32 cellular contexts compared by ENCODE assay signal in the genomic region with DNA sequence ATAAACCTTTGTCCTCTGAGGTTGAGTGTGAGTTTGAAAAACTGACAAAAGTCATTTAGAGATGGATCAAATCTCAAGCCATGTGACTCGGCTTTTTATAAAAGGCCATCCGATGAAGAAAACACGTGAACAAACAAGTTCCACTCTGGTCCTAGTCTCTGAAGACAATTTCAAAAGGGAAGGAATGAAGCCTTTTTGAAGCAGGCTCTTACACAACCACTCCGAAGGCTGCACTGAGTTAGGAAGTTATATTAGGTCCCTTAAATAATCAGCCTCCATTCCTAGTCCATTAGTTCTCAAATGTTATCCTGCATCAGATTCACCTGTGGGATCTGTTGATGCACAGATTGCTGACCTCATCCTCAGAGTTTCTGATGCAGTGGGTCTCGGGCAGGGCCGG.
"Had no signal": no experiment of that assay in that cellular context is flagged by ENCODE, and none has a peak within 500 bp of the region (broad histone marks: within the 10 kb centered on the region; RNA-seq: fewer than 3 reads in every experiment).

No MANE protein-coding gene starts in this region.

- H3K4me1 ChIP-seq: adrenal gland, body of pancreas had no signal

- H3K4me3 ChIP-seq: adrenal gland, body of pancreas, esophagus squamous epithelium, gastroesophageal sphincter, heart right ventricle had no signal

- H3K27me3 ChIP-seq: adrenal gland, body of pancreas, esophagus squamous epithelium, gastroesophageal sphincter, heart right ventricle had no signal

- FAIRE-seq: colon had no signal

- ATAC-seq: activated CD4-positive, CD25-positive, alpha-beta regulatory T cell treated with anti-CD3 and anti-CD28 coated beads, Interleukin-2, amount 50 U/mL, for 24 hours; activated CD8-positive, alpha-beta memory T cell treated with anti-CD3 and anti-CD28 coated beads, Interleukin-2, amount 10 ng/mL, durations not matched to agents 7 days and 5 days; activated CD8-positive, alpha-beta T cell treated with anti-CD3 and anti-CD28 coated beads, Interleukin-2, amount 10 ng/mL, durations not matched to agents 7 days and 5 days; activated naive CD8-positive, alpha-beta T cell treated with anti-CD3 and anti-CD28 coated beads, Interleukin-2, amount 50 U/mL, for 24 hours; body of pancreas; effector memory CD8-positive, alpha-beta T cell; gastroesophageal sphincter; heart right ventricle; T-helper 17 cell had no signal

- H3K9me3 ChIP-seq: adrenal gland, body of pancreas, esophagus squamous epithelium, gastroesophageal sphincter, heart right ventricle had no signal

- H3K36me3 ChIP-seq: adrenal gland, esophagus squamous epithelium, gastroesophageal sphincter, heart right ventricle, WERI-Rb-1 had no signal

- H3K27ac ChIP-seq: adrenal gland, body of pancreas, esophagus squamous epithelium, gastroesophageal sphincter, heart right ventricle, WERI-Rb-1 had no signal

- DNase-seq: activated B cell treated with CpG ODN at 0.5 μM for 24 hours; activated CD4-positive, alpha-beta memory T cell treated with anti-CD3 and anti-CD28 coated beads for 36 hours; activated CD4-positive, alpha-beta T cell treated with anti-CD3 and anti-CD28 coated beads for 48 hours; activated CD4-positive, alpha-beta T cell treated with anti-CD3 and anti-CD28 coated beads, Interleukin-2, amount 50 U/mL, for 1 hour; activated CD8-positive, alpha-beta memory T cell treated with anti-CD3 and anti-CD28 coated beads, Interleukin-2, amount 10 ng/mL, durations not matched to agents 7 days and 5 days; activated CD8-positive, alpha-beta memory T cell treated with anti-CD3 and anti-CD28 coated beads, Interleukin-2, amount 50 U/mL, for 4 hours; activated CD8-positive, alpha-beta T cell treated with anti-CD3 and anti-CD28 coated beads, Interleukin-2, amount 10 ng/mL, durations not matched to agents 7 days and 5 days; activated effector memory CD4-positive, alpha-beta T cell treated with anti-CD3 and anti-CD28 coated beads, Interleukin-2, amount 50 U/mL, for 16 hours; activated naive CD4-positive, alpha-beta T cell treated with anti-CD3 and anti-CD28 coated beads for 36 hours; activated naive CD8-positive, alpha-beta T cell treated with anti-CD3 and anti-CD28 coated beads for 36 hours; activated naive CD8-positive, alpha-beta T cell treated with anti-CD3 and anti-CD28 coated beads, Interleukin-2, amount 50 U/mL, for 24 hours; activated T-cell treated with anti-CD3 and anti-CD28 coated beads, Interleukin-2, amount 50 U/mL, for 1 hour; activated T-cell treated with anti-CD3 and anti-CD28 coated beads, Interleukin-2, amount 50 U/mL, for 48 hours; adrenal gland; amygdala; aorta; body of pancreas; caudate nucleus; cortex of kidney; dermis blood vessel endothelial cell; effector CD4-positive, alpha-beta T cell; effector memory CD8-positive, alpha-beta T cell; erythroblast; esophagus squamous epithelium; foreskin melanocyte; heart right ventricle; T-helper 17 cell; T1000; WERI-Rb-1 had no signal
